Comparison of ENCODE assay signal across 1 cellular context in the genomic region with DNA sequence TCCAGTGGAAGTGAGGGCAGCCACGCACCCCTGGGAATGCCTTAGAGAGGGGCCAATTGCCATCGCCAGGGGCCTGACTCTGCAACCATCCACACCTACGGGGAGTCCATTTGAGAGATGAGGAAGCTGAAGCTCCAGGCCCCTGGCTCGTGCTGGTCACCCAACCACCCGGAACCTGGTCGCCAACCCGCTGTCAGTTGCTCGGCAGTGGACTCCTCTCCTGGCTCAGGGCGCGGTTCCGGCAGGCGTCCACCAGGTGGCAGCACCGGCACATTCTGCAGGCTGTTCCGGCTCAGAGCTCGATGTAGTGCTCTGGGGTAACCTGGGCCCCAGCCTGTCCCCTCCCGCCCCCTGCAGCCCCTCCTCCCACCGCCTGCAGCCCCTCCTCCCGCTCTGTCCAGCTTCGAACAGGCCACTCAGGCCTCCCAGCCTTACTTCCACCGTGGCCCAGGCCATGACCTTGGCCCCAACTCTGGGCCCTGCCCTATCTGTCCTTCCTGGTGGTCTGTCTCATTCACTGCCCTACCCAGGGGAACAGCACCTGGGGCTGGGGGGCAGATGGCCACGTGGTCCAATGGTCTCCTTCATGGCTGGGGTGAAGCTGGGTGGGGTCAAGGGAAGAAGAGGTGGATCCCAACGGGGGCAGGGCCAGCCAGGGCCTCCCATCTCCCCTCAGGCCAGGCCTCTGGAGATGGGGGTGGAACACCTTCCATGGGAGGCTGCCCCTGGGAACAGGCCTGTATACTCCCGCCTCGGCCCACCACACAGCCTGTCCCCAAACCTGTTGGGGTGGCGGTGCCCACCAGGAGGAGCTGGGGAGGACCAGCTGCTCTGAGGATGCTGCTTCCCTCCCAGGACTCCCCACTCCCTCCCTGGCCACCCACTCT.
TF ChIP-seq lines count a peak whose summit lies in the region.

No MANE protein-coding gene starts in this region.

TF ChIP-seq in GM12878, 131 proteins besides CTCF, POLR2A, EP300 and RAD21 (continued from another document):
- TF ChIP-seq SPI1 (IDR thresholded peaks at IDR 0.05; ENCODE audit: borderline replicate concordance, insufficient read depth, low read depth, low read length) (no peak), SUPT20H (IDR thresholded peaks at IDR 0.05; ENCODE audit: borderline replicate concordance, control insufficient read depth, low read depth, low read length) (no peak), SMC3 (IDR thresholded peaks at IDR 0.05; ENCODE audit: borderline replicate concordance, low read length) (peak; percentile 77), ZNF207 (IDR thresholded peaks at IDR 0.05; ENCODE audit: borderline replicate concordance) (no peak), NR2C2 (IDR thresholded peaks at IDR 0.05; ENCODE audit: borderline replicate concordance, control insufficient read depth, insufficient read length, low read depth) (no peak), PAX8 (IDR thresholded peaks at IDR 0.05) (no peak), YY1 (IDR thresholded peaks at IDR 0.05; ENCODE audit: low read depth, low read length) (peak; percentile 66), NR2C1 (IDR thresholded peaks at IDR 0.05) (no peak), PAX5 (IDR thresholded peaks at IDR 0.05; ENCODE audit: borderline replicate concordance, low read depth, low read length) (peak; percentile 67; the same call in 1 of the 2 replicates), HSF1 (IDR thresholded peaks at IDR 0.05; ENCODE audit: low read depth, low read length) (no peak), MEF2B (IDR thresholded peaks at IDR 0.05; ENCODE audit: partially characterized antibody, poor library complexity, severe bottlenecking) (no peak), E2F4 (IDR thresholded peaks at IDR 0.05; ENCODE audit: low read depth, low read length) (no peak), RCOR1 (conservative IDR thresholded peaks at IDR 0.05; ENCODE audit: low read depth, low read length) (no peak)
- TF ChIP-seq, protein P1, sequence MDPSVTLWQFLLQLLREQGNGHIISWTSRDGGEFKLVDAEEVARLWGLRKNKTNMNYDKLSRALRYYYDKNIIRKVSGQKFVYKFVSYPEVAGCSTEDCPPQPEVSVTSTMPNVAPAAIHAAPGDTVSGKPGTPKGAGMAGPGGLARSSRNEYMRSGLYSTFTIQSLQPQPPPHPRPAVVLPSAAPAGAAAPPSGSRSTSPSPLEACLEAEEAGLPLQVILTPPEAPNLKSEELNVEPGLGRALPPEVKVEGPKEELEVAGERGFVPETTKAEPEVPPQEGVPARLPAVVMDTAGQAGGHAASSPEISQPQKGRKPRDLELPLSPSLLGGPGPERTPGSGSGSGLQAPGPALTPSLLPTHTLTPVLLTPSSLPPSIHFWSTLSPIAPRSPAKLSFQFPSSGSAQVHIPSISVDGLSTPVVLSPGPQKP (IDR thresholded peaks at IDR 0.05; ENCODE audit: low read depth, low read length), result no peak; the same call in 1 of the 2 replicates
- TF ChIP-seq, protein P2, sequence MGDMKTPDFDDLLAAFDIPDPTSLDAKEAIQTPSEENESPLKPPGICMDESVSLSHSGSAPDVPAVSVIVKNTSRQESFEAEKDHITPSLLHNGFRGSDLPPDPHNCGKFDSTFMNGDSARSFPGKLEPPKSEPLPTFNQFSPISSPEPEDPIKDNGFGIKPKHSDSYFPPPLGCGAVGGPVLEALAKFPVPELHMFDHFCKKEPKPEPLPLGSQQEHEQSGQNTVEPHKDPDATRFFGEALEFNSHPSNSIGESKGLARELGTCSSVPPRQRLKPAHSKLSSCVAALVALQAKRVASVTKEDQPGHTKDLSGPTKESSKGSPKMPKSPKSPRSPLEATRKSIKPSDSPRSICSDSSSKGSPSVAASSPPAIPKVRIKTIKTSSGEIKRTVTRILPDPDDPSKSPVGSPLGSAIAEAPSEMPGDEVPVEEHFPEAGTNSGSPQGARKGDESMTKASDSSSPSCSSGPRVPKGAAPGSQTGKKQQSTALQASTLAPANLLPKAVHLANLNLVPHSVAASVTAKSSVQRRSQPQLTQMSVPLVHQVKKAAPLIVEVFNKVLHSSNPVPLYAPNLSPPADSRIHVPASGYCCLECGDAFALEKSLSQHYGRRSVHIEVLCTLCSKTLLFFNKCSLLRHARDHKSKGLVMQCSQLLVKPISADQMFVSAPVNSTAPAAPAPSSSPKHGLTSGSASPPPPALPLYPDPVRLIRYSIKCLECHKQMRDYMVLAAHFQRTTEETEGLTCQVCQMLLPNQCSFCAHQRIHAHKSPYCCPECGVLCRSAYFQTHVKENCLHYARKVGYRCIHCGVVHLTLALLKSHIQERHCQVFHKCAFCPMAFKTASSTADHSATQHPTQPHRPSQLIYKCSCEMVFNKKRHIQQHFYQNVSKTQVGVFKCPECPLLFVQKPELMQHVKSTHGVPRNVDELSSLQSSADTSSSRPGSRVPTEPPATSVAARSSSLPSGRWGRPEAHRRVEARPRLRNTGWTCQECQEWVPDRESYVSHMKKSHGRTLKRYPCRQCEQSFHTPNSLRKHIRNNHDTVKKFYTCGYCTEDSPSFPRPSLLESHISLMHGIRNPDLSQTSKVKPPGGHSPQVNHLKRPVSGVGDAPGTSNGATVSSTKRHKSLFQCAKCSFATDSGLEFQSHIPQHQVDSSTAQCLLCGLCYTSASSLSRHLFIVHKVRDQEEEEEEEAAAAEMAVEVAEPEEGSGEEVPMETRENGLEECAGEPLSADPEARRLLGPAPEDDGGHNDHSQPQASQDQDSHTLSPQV (IDR thresholded peaks at IDR 0.05), result no peak
